In the genomic region with DNA sequence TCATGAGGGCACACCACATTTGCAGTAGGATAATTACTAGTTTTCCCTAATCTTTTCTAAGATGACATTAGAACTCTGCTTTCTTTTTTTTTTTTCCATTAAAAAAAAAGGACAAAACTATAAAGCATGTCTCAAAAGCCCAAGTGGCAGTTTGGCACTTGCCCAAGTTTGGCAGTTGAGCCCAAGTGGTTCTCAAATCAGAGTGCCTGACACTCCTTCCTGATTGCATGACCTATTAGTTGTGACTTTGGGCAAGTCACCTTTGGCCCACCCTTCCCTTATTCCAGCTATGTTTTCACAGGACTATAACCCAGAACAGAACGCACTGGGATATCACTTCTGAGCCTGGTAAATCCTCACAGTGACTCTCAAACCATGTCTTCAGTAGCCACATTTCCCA, we compare ENCODE assay signal across 25 cellular contexts.
"Had no signal": no experiment of that assay in that cellular context is flagged by ENCODE, and none has a peak within 500 bp of the region (broad histone marks: within the 10 kb centered on the region; RNA-seq: fewer than 3 reads in every experiment).

No MANE protein-coding gene starts in this region.

- H3K4me3 Mint-ChIP-seq: naive thymus-derived CD8-positive, alpha-beta T cell; nephron progenitor cell; stimulated activated effector memory CD8-positive, alpha-beta T cell treated with anti-CD3 and anti-CD28 coated beads, Interleukin-12 subunit alpha, Interleukin-12 subunit beta, amount 100 ng/mL, for 72 hours; type B pancreatic cell had no signal

- H3K9me3 ChIP-seq: gastroesophageal sphincter, prostate gland, stomach had no signal

- H3K36me3 ChIP-seq: esophagus muscularis mucosa, gastroesophageal sphincter, heart left ventricle, prostate gland, right atrium auricular region, stomach, tibial artery had no signal

- H3K4me3 ChIP-seq: coronary artery, esophagus muscularis mucosa, gastroesophageal sphincter, heart left ventricle, hepatocyte, prostate gland, right atrium auricular region, smooth muscle cell, stomach, tibial artery had no signal

- H3K79me2 ChIP-seq: hepatocyte had no signal

- H3K9me3 Mint-ChIP-seq: type B pancreatic cell had no signal

- DNase-seq: dermis blood vessel endothelial cell; effector memory CD4-positive, alpha-beta T cell; foreskin keratinocyte; heart left ventricle; kidney; naive thymus-derived CD8-positive, alpha-beta T cell; nephron progenitor cell; nucleus accumbens; stimulated activated CD4-positive, alpha-beta T cell treated with anti-CD3 and anti-CD28 coated beads, Interleukin-12 subunit alpha, Interleukin-12 subunit beta, amount 100 ng/mL, for 4 hours; stimulated activated CD4-positive, alpha-beta T cell treated with anti-CD3 and anti-CD28 coated beads, Interleukin-1b, Interleukin-23, amount 100 ng/mL, for 48 hours; stimulated activated CD4-positive, alpha-beta T cell treated with anti-CD3 and anti-CD28 coated beads, Interleukin-4, amount 100 ng/mL, for 1 hour; stimulated activated naive CD4-positive, alpha-beta T cell treated with Interleukin-2 at 50 U/mL for 16 hours; stomach; tibial artery had no signal

- ATAC-seq: foreskin keratinocyte; gastroesophageal sphincter; heart left ventricle; left lobe of liver; naive thymus-derived CD8-positive, alpha-beta T cell; sciatic nerve; stimulated activated effector memory CD8-positive, alpha-beta T cell treated with anti-CD3 and anti-CD28 coated beads, Interleukin-12 subunit alpha, Interleukin-12 subunit beta, amount 100 ng/mL, for 72 hours had no signal

- H3K4me1 ChIP-seq: esophagus muscularis mucosa, foreskin keratinocyte, gastroesophageal sphincter, heart left ventricle, prostate gland, right atrium auricular region, stomach had no signal

- H3K36me3 Mint-ChIP-seq: naive thymus-derived CD8-positive, alpha-beta T cell; stimulated activated effector memory CD8-positive, alpha-beta T cell treated with anti-CD3 and anti-CD28 coated beads, Interleukin-12 subunit alpha, Interleukin-12 subunit beta, amount 100 ng/mL, for 72 hours; type B pancreatic cell had no signal

- H3K4me2 ChIP-seq: hepatocyte, smooth muscle cell had no signal

- H3K27me3 ChIP-seq: esophagus muscularis mucosa, foreskin keratinocyte, gastroesophageal sphincter, heart left ventricle, hepatocyte, right atrium auricular region, stomach, tibial artery had no signal

- H3K27ac ChIP-seq: coronary artery, esophagus muscularis mucosa, foreskin keratinocyte, gastroesophageal sphincter, heart left ventricle, hepatocyte, prostate gland, right atrium auricular region, stomach, tibial artery had no signal

- H2AFZ ChIP-seq: hepatocyte had no signal

- H3K27ac Mint-ChIP-seq: naive thymus-derived CD8-positive, alpha-beta T cell; nephron progenitor cell; stimulated activated effector memory CD8-positive, alpha-beta T cell treated with anti-CD3 and anti-CD28 coated beads, Interleukin-12 subunit alpha, Interleukin-12 subunit beta, amount 100 ng/mL, for 72 hours; type B pancreatic cell had no signal

- H3K27me3 Mint-ChIP-seq: naive thymus-derived CD8-positive, alpha-beta T cell had no signal

- H3K4me1 Mint-ChIP-seq: naive thymus-derived CD8-positive, alpha-beta T cell; stimulated activated effector memory CD8-positive, alpha-beta T cell treated with anti-CD3 and anti-CD28 coated beads, Interleukin-12 subunit alpha, Interleukin-12 subunit beta, amount 100 ng/mL, for 72 hours had no signal
